In genomic region chr5:113002423-113002822, GRCh38 we compare ENCODE assay signal across 32 cellular contexts.
"Had no signal": no experiment of that assay in that cellular context is flagged by ENCODE, and none has a peak within 500 bp of the region (broad histone marks: within the 10 kb centered on the region; RNA-seq: fewer than 3 reads in every experiment).

No MANE protein-coding gene starts in this region.

- H3K9me3 ChIP-seq: ascending aorta had no signal

- H3K4me1 ChIP-seq: ascending aorta had no signal

- FAIRE-seq: bronchial epithelial cell had no signal

- H3K4me3 ChIP-seq: ascending aorta, cardiac muscle cell had no signal

- DNase-seq: activated B cell treated with CpG ODN at 0.5 μM for 24 hours; activated CD4-positive, alpha-beta memory T cell treated with anti-CD3 and anti-CD28 coated beads for 36 hours; activated CD4-positive, alpha-beta T cell treated with anti-CD3 and anti-CD28 coated beads for 4 hours; activated CD4-positive, alpha-beta T cell treated with anti-CD3 and anti-CD28 coated beads, Interleukin-2, amount 10 ng/mL, durations not matched to agents 24 days and 14 days; activated CD4-positive, alpha-beta T cell treated with anti-CD3 and anti-CD28 coated beads, Interleukin-2, amount 50 U/mL, for 1 hour; activated CD4-positive, alpha-beta T cell treated with anti-CD3 and anti-CD28 coated beads, Interleukin-2, amount 50 U/mL, for 4 hours; activated CD4-positive, CD25-positive, alpha-beta regulatory T cell treated with anti-CD3 and anti-CD28 coated beads, Interleukin-2, amount 50 U/mL, for 72 hours; activated CD8-positive, alpha-beta memory T cell treated with anti-CD3 and anti-CD28 coated beads, Interleukin-2, amount 50 U/mL, for 4 hours; activated CD8-positive, alpha-beta T cell treated with anti-CD3 and anti-CD28 coated beads for 36 hours; activated effector memory CD4-positive, alpha-beta T cell treated with anti-CD3 and anti-CD28 coated beads, Interleukin-2, amount 50 U/mL, for 16 hours; activated gamma-delta T cell treated with Interleukin-2 at 50 U/mL for 16 hours; activated naive CD4-positive, alpha-beta T cell; activated naive CD4-positive, alpha-beta T cell treated with anti-CD3 and anti-CD28 coated beads for 36 hours; activated naive CD4-positive, alpha-beta T cell treated with anti-CD3 and anti-CD28 coated beads, Interleukin-2, amount 50 U/mL, for 16 hours; activated naive CD8-positive, alpha-beta T cell treated with anti-CD3 and anti-CD28 coated beads for 36 hours; activated T-cell treated with anti-CD3 and anti-CD28 coated beads for 4 hours; activated T-cell treated with anti-CD3 and anti-CD28 coated beads, Interleukin-2, amount 50 U/mL, for 1 hour; activated T-cell treated with anti-CD3 and anti-CD28 coated beads, Interleukin-2, amount 50 U/mL, for 4 hours; activated T-cell treated with anti-CD3 and anti-CD28 coated beads, Interleukin-2, amount 50 U/mL, for 72 hours; amygdala; anterior cingulate cortex; caudate nucleus; cerebellar nuclear complex; T-helper 1 cell; T-helper 2 cell; T-helper 9 cell had no signal

- ATAC-seq: activated CD8-positive, alpha-beta T cell treated with anti-CD3 and anti-CD28 coated beads for 36 hours; activated naive CD4-positive, alpha-beta T cell treated with anti-CD3 and anti-CD28 coated beads, Interleukin-2, amount 50 U/mL, for 72 hours; activated T-cell treated with anti-CD3 and anti-CD28 coated beads, Interleukin-2, amount 50 U/mL, for 4 hours; activated T-cell treated with anti-CD3 and anti-CD28 coated beads, Interleukin-2, amount 50 U/mL, for 72 hours; activated T-helper 17 cell treated with anti-CD3 and anti-CD28 coated beads, Interleukin-2, amount 50 U/mL, for 72 hours had no signal

- H3K27ac ChIP-seq: ascending aorta, cardiac muscle cell, VCaP had no signal

- H3K27me3 ChIP-seq: ascending aorta, cardiac muscle cell had no signal
